Comparison of ENCODE assay signal across 1 cellular context in the genomic region with DNA sequence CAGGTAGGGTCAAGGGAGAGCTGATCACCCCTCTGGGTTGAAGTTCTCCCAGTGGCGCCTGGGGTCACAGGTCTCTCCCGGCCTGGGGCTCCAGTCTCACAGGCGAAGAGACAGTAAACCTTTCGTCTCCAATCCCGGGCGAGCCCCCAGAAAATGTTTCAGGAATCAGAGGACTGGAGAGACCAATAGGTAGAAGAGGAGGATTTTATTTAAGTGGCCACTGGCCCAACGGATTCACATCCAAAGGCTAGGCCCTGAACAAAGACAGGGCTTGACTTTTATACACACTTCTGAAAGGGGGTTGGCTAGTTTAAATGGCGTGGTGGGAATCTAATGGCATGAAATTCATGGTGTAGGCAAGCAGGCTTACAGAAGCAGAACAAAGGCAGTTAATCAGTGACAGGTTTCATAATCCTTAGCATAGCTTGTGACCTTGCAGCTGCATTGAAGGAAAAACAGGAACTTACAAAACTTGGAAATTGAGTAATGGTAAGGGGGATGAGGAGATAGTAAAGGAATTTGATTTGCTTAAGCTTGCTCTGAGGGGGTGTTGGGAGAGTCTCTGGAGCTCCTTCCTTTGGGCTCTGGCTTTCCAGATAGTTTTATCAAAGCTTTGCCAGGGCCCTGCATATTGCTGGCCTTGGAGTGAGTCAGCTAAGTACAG.
TF ChIP-seq lines count a peak whose summit lies in the region.

No MANE protein-coding gene starts in this region.

TF ChIP-seq in GM23338, 12 proteins besides CTCF, POLR2A, EP300 and RAD21 (continued from another document):
- no peak for TF ChIP-seq REST (IDR thresholded peaks at IDR 0.05; ENCODE audit: unreplicated experiment)
- TF ChIP-seq JUNB (IDR thresholded peaks at IDR 0.05; ENCODE audit: unreplicated experiment) = no peak
- TF ChIP-seq ZNF331 (CRISPR knock-in tag; IDR thresholded peaks at IDR 0.05; ENCODE audit: low read depth) = no peak
- no peak for TF ChIP-seq ZNF114 (CRISPR knock-in tag; IDR thresholded peaks at IDR 0.05)
- TF ChIP-seq, protein P1, sequence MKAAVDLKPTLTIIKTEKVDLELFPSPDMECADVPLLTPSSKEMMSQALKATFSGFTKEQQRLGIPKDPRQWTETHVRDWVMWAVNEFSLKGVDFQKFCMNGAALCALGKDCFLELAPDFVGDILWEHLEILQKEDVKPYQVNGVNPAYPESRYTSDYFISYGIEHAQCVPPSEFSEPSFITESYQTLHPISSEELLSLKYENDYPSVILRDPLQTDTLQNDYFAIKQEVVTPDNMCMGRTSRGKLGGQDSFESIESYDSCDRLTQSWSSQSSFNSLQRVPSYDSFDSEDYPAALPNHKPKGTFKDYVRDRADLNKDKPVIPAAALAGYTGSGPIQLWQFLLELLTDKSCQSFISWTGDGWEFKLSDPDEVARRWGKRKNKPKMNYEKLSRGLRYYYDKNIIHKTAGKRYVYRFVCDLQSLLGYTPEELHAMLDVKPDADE (IDR thresholded peaks at IDR 0.05) = no peak
- TF ChIP-seq EZH2 (IDR thresholded peaks at IDR 0.05; ENCODE audit: low read depth, unreplicated experiment) = no peak
- no peak for TF ChIP-seq NANOG (IDR thresholded peaks at IDR 0.05; ENCODE audit: borderline replicate concordance)
